2 cellular contexts compared by ENCODE assay signal in genomic region chr14:33602396-33602795, GRCh38.
TF ChIP-seq lines count a peak whose summit lies in the region.

No MANE protein-coding gene starts in this region.

TF ChIP-seq in H1, 55 proteins besides CTCF, POLR2A, EP300 and RAD21 (continued from another document):
- no peak for TF ChIP-seq CTBP2 (IDR thresholded peaks at IDR 0.05; ENCODE audit: borderline replicate concordance, insufficient read depth, insufficient read length, low read length)
- TF ChIP-seq MAX (IDR thresholded peaks at IDR 0.05): no peak
- no peak for TF ChIP-seq ASH2L (IDR thresholded peaks at IDR 0.05; ENCODE audit: low read length)
- no peak for TF ChIP-seq EGR1 (IDR thresholded peaks at IDR 0.05; ENCODE audit: borderline replicate concordance, low read depth, low read length)

TF ChIP-seq in SK-N-SH treated with all-trans-retinoic acid at 6 μM for 48 hours, 23 proteins besides CTCF, POLR2A, EP300 and RAD21 (continued from another document):
- no peak for TF ChIP-seq ZNF565 (CRISPR knock-in tag; conservative IDR thresholded peaks at IDR 0.05; ENCODE audit: low read depth)
- no peak for TF ChIP-seq TCF4 (CRISPR knock-in tag; IDR thresholded peaks at IDR 0.05; ENCODE audit: borderline replicate concordance)
- TF ChIP-seq TSHZ2 (CRISPR knock-in tag; IDR thresholded peaks at IDR 0.05): no peak
- no peak for TF ChIP-seq ESRRG (CRISPR knock-in tag; IDR thresholded peaks at IDR 0.05)
- TF ChIP-seq ZNF8 (CRISPR knock-in tag; IDR thresholded peaks at IDR 0.05): no peak
- TF ChIP-seq CSRNP3 (CRISPR knock-in tag; IDR thresholded peaks at IDR 0.05): no peak
- TF ChIP-seq CREB5 (CRISPR knock-in tag; IDR thresholded peaks at IDR 0.05; ENCODE audit: low read depth): no peak
- TF ChIP-seq ZFP30 (CRISPR knock-in tag; IDR thresholded peaks at IDR 0.05): no peak
- TF ChIP-seq PATZ1 (CRISPR knock-in tag; IDR thresholded peaks at IDR 0.05; ENCODE audit: borderline replicate concordance): no peak
- no peak for TF ChIP-seq TOX (CRISPR knock-in tag; IDR thresholded peaks at IDR 0.05; ENCODE audit: borderline replicate concordance)
- TF ChIP-seq ZNF70 (CRISPR knock-in tag; IDR thresholded peaks at IDR 0.05): no peak
- no peak for TF ChIP-seq GLIS3 (CRISPR knock-in tag; IDR thresholded peaks at IDR 0.05)
- no peak for TF ChIP-seq BACH2 (CRISPR knock-in tag; IDR thresholded peaks at IDR 0.05; ENCODE audit: borderline replicate concordance)
- TF ChIP-seq RARB (CRISPR knock-in tag; IDR thresholded peaks at IDR 0.05): no peak
